ENCODE assay signal across 23 cellular contexts in genomic region chr17:51362818-51363598, GRCh38.
DNase-seq lines count a peak whose midpoint lies in the region; ATAC-seq and TF ChIP-seq lines count a peak whose summit lies in the region.
"Had no signal": no experiment of that assay in that cellular context is flagged by ENCODE, and none has a peak within 500 bp of the region (broad histone marks: within the 10 kb centered on the region; RNA-seq: fewer than 3 reads in every experiment).

No MANE protein-coding gene starts in this region.

- no peaks in the 10 kb centered on the region for H3K79me2 ChIP-seq in mesendoderm (ENCODE audit: control insufficient read depth, insufficient read depth, low read length)

- no peak overlapping the region for H2BK15ac ChIP-seq in mesendoderm (replicated peaks; ENCODE audit: low read depth)

- H3K4me3 ChIP-seq in breast epithelium, result no peak overlapping the region
- no peak overlapping the region for H3K4me3 ChIP-seq in mesendoderm (ENCODE audit: low read length)
- H3K4me3 ChIP-seq in esophagus muscularis mucosa, result no peak overlapping the region
- H3K4me3 ChIP-seq: BLaER1, lung, prostate gland, skin epidermis, stomach had no signal

- H3K4me3 Mint-ChIP-seq in MCF 10A (ENCODE audit: unreplicated experiment), result no peak overlapping the region
- H3K4me3 Mint-ChIP-seq in activated CD4-positive, alpha-beta T cell treated with anti-CD3 and anti-CD28 coated beads, Interleukin-2, amount 10 ng/mL, durations not matched to agents 7 days and 5 days, result no peak overlapping the region
- H3K4me3 Mint-ChIP-seq: nephron had no signal

- H4K8ac ChIP-seq in mesendoderm (ENCODE audit: low read depth, low read length), result no peak overlapping the region

- H3K18ac ChIP-seq in mesendoderm (ENCODE audit: low read length), result no peak overlapping the region

- H3K36me3 ChIP-seq in breast epithelium (no peaks in the 10 kb centered on the region), mesendoderm (ENCODE audit: control insufficient read depth, insufficient read depth, low read length) (no peaks in the 10 kb centered on the region), esophagus muscularis mucosa (no peaks in the 10 kb centered on the region)
- H3K36me3 ChIP-seq: BLaER1, prostate gland, stomach had no signal

- no peak overlapping the region for H3K4me2 ChIP-seq in mesendoderm (ENCODE audit: low read length)
- H3K4me2 ChIP-seq: BLaER1 had no signal

- no peaks in the 10 kb centered on the region for H3K27me3 Mint-ChIP-seq in MCF 10A (ENCODE audit: insufficient read depth, unreplicated experiment)
- H3K27me3 Mint-ChIP-seq in activated CD4-positive, alpha-beta T cell treated with anti-CD3 and anti-CD28 coated beads, Interleukin-2, amount 10 ng/mL, durations not matched to agents 7 days and 5 days, result no peaks in the 10 kb centered on the region

- H3K36me3 Mint-ChIP-seq in MCF 10A (ENCODE audit: insufficient read depth, unreplicated experiment), result peaks cover 6% of the 10 kb centered on the region
- H3K36me3 Mint-ChIP-seq in activated CD4-positive, alpha-beta T cell treated with anti-CD3 and anti-CD28 coated beads, Interleukin-2, amount 10 ng/mL, durations not matched to agents 7 days and 5 days (ENCODE audit: low read depth), result no peaks in the 10 kb centered on the region

- TF ChIP-seq POLR2A in breast epithelium (IDR thresholded peaks at IDR 0.05) (no peak), esophagus muscularis mucosa (IDR thresholded peaks at IDR 0.05; ENCODE audit: low read depth) (no peak)

- H2BK5ac ChIP-seq in mesendoderm (ENCODE audit: low read length), result no peak overlapping the region

- no peaks in the 10 kb centered on the region for H3K79me1 ChIP-seq in mesendoderm (ENCODE audit: low read length)

- H3K9me3 Mint-ChIP-seq in MCF 10A (ENCODE audit: unreplicated experiment), result no peaks in the 10 kb centered on the region
- no peaks in the 10 kb centered on the region for H3K9me3 Mint-ChIP-seq in activated CD4-positive, alpha-beta T cell treated with anti-CD3 and anti-CD28 coated beads, Interleukin-2, amount 10 ng/mL, durations not matched to agents 7 days and 5 days
- H3K9me3 Mint-ChIP-seq: nephron had no signal

- CTCF ChIA-PET in MCF 10A (lab: Yijun Ruan, JAX), result interaction anchor here (0.6 to 0.7 kb wide), 3 partner anchors 9 to 744 kb away, joined by 3 to 4 read pairs (median 3); no protein-coding TSS in a partner anchor
- CTCF ChIA-PET in activated CD4-positive, alpha-beta T cell treated with anti-CD3 and anti-CD28 coated beads, Interleukin-2, amount 10 ng/mL, durations not matched to agents 7 days and 5 days (lab: Charles Lee), result no interaction called here

- no peak overlapping the region for H3K4ac ChIP-seq in mesendoderm (ENCODE audit: low read depth, low read length)

- H4K5ac ChIP-seq in mesendoderm (ENCODE audit: low read length), result no peak overlapping the region

- POLR2A ChIA-PET in MCF 10A (lab: Yijun Ruan, JAX), result no interaction called here
- POLR2A ChIA-PET in activated CD4-positive, alpha-beta T cell treated with anti-CD3 and anti-CD28 coated beads, Interleukin-2, amount 10 ng/mL, durations not matched to agents 7 days and 5 days (lab: Charles Lee), result no interaction called here

- BruUV-seq in MCF 10A (replicated peaks; lab: Mats Ljungman, UMichigan), result no TSS peak

- H3K27ac Mint-ChIP-seq in MCF 10A (ENCODE audit: low read depth, unreplicated experiment), result no peak overlapping the region
- no peak overlapping the region for H3K27ac Mint-ChIP-seq in activated CD4-positive, alpha-beta T cell treated with anti-CD3 and anti-CD28 coated beads, Interleukin-2, amount 10 ng/mL, durations not matched to agents 7 days and 5 days

- H3K4me1 ChIP-seq in breast epithelium (no peaks in the 10 kb centered on the region), mesendoderm (ENCODE audit: control insufficient read depth, low read depth, low read length) (no peaks in the 10 kb centered on the region), esophagus muscularis mucosa (peaks cover 0 to 14% (median 8%) of the 10 kb centered on the region in 4 donors)
- H3K4me1 ChIP-seq: BLaER1, prostate gland, stomach had no signal

- no peak overlapping the region for H3K56ac ChIP-seq in mesendoderm (ENCODE audit: low read length)

- intact Hi-C loops in MCF 10A (cut with micrococcal nuclease) (no loop called here), breast epithelium (cut with DNase I; ENCODE audit: low total_unique reads) (no loop called here), esophagus muscularis mucosa (cut with DNase I) (no loop called here)

- H3K9ac ChIP-seq in mesendoderm (ENCODE audit: low read length), result no peak overlapping the region
- H3K9ac ChIP-seq: BLaER1 had no signal

- no peaks in the 10 kb centered on the region for H3K9me3 ChIP-seq in breast epithelium
- no peaks in the 10 kb centered on the region for H3K9me3 ChIP-seq in esophagus muscularis mucosa
- H3K9me3 ChIP-seq: BLaER1, prostate gland, stomach had no signal

- no peak overlapping the region for H3K23ac ChIP-seq in mesendoderm (ENCODE audit: low read length)

- H3K27ac ChIP-seq in breast epithelium (no peak overlapping the region), caudate nucleus (ENCODE audit: low read depth, low read length) (peak overlapping the region; percentile 39), mesendoderm (ENCODE audit: low read depth, low read length) (no peak overlapping the region), esophagus muscularis mucosa (replicated peaks in 1 of 4) (no peak overlapping the region)
- H3K27ac ChIP-seq: BLaER1, prostate gland, skin epidermis, stomach had no signal

- no peak overlapping the region for H2AK5ac ChIP-seq in mesendoderm (ENCODE audit: low read length)

- WGBS in mesendoderm (ENCODE audit: extremely low coverage, insufficient coverage, low lambda C conversion rate), result no CpG with 5 or more reads among the region's 6 CpGs
- WGBS in esophagus muscularis mucosa, result 41% methylated on average over 6 of the region's 6 CpGs

- H2BK120ac ChIP-seq in mesendoderm (ENCODE audit: low read depth, low read length), result no peak overlapping the region

- ATAC-seq in GM18858 (IDR thresholded peaks at IDR 0.05; ENCODE audit: unreplicated experiment), result no peak
- ATAC-seq: esophagus mucosa, Right ventricle myocardium inferior had no signal

- H3K27me3 ChIP-seq in breast epithelium, result peaks cover 0 to 7% of the 10 kb centered on the region in 2 donors
- no peaks in the 10 kb centered on the region for H3K27me3 ChIP-seq in mesendoderm (ENCODE audit: insufficient read depth, low read length, poor library complexity)
- no peaks in the 10 kb centered on the region for H3K27me3 ChIP-seq in esophagus muscularis mucosa
- H3K27me3 ChIP-seq: BLaER1 had no signal

- TF ChIP-seq CTCF in MCF 10A (IDR thresholded peaks at IDR 0.05; ENCODE audit: unreplicated experiment), result no peak
- no peak for TF ChIP-seq CTCF in breast epithelium (IDR thresholded peaks at IDR 0.05)
- no peak for TF ChIP-seq CTCF in esophagus muscularis mucosa (IDR thresholded peaks at IDR 0.05)

- H3K4me1 Mint-ChIP-seq in MCF 10A (ENCODE audit: insufficient read depth, unreplicated experiment), result no peaks in the 10 kb centered on the region
- H3K4me1 Mint-ChIP-seq in activated CD4-positive, alpha-beta T cell treated with anti-CD3 and anti-CD28 coated beads, Interleukin-2, amount 10 ng/mL, durations not matched to agents 7 days and 5 days, result peaks cover 17% of the 10 kb centered on the region

- TF ChIP-seq EP300 in esophagus muscularis mucosa (IDR thresholded peaks at IDR 0.05), result no peak

- peak; percentile 8 for DNase-seq in MCF 10A (ENCODE audit: unreplicated experiment)
- no peak for DNase-seq in breast epithelium (ENCODE audit: low spot score in 2 of 2)
- DNase-seq in caudate nucleus (lab: John Stamatoyannopoulos, UW), result peak in 42 of 61 donors; percentile 9 to 70 (median 40)
- peak; percentile 42 for DNase-seq in mesendoderm
- DNase-seq in UCSD-AML1 (lab: John Stamatoyannopoulos, UW; ENCODE audit: unreplicated experiment), result no peak
- DNase-seq in esophagus muscularis mucosa (ENCODE audit: extremely low spot score), result no peak
- no peak for DNase-seq in activated CD4-positive, alpha-beta T cell treated with anti-CD3 and anti-CD28 coated beads, Interleukin-2, amount 10 ng/mL, durations not matched to agents 7 days and 5 days
- DNase-seq: activated CD4-positive, alpha-beta T cell treated with anti-CD3 and anti-CD28 coated beads, Interleukin-2, amount 50 U/mL, for 4 hours; activated gamma-delta T cell; Calu3; central memory CD4-positive, alpha-beta T cell; NCI-H2029; NCI-H446; stimulated activated CD4-positive, alpha-beta T cell treated with anti-CD3 and anti-CD28 coated beads, Interleukin-4, amount 100 ng/mL, for 1 hour; stomach had no signal

Comparison
In these comparisons a context has a peak if more than half of its experiments do, and no peak if none do; other contexts are left out.
1. DNase-seq: peak in MCF 10A (single experiment), caudate nucleus (42 of 61) and mesendoderm (single experiment); none in breast epithelium (0 of 2), UCSD-AML1 (single experiment), esophagus muscularis mucosa (single experiment) and activated CD4-positive, alpha-beta T cell treated with anti-CD3 and anti-CD28 coated beads, Interleukin-2, amount 10 ng/mL, durations not matched to agents 7 days and 5 days (single experiment).